ENCODE assay signal across 19 cellular contexts in the genomic region with DNA sequence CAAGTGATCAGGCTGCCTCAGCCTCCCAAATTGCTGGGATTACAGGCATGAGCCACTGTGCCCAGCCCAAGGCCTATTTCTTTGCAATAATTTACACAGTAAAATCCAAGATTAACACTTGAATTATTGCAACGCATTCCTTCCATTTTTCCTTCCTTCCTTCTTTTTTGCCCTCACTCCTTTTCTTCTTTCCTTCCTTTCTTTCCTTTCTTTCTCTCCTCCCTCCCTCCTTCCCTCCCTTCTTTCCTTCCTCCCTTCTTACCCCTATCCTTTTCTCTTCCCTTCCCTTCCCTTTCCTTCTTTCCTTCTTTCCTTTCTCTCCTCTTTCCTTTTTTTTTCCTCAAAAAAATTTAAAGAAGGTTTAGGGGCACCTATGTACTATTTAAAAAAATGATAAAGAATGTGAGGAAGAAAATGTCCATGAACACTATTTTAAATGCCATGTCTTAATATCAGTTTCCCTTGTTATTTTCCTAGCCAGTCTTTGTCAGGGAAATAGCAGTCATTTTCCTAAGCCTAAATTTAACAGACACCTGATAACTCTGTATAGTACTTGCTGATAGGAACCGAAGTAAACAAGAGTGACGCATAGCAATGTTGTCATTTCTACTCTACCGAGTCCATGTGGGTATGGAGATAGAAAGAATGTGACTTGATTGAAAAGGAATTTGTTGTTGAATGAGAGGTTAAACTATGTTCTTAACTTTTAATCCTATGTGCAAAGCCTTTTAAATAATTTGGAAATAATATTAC.
A peak's percentile ranks its signal among the peaks of the same experiment; 100 is the strongest.
DNase-seq lines count a peak whose midpoint lies in the region; TF ChIP-seq lines count a peak whose summit lies in the region.
"Had no signal": no experiment of that assay in that cellular context is flagged by ENCODE, and none has a peak within 500 bp of the region (broad histone marks: within the 10 kb centered on the region; RNA-seq: fewer than 3 reads in every experiment).

No MANE protein-coding gene starts in this region.

- in situ Hi-C loops in brain microvascular endothelial cell (cut with HindIII; ENCODE audit: low pct_ligation_motif_present, low sequenced_read_pairs) = no loop called here

- DNase-seq in brain microvascular endothelial cell (peak; percentile 70), left ventricle myocardium inferior (no peak), pulmonary artery endothelial cell (ENCODE audit: low read depth, low spot score) (peak; percentile 37), NCI-H146 (lab: John Stamatoyannopoulos, UW) (no peak), activated gamma-delta T cell treated with Interleukin-2 at 50 U/mL for 16 hours (no peak), posterior cingulate gyrus (no peak)
- no peak for DNase-seq in stimulated activated CD4-positive, alpha-beta T cell treated with anti-CD3 and anti-CD28 coated beads, Interleukin-12 subunit alpha, Interleukin-12 subunit beta, amount 100 ng/mL, for 4 hours
- DNase-seq: activated CD8-positive, alpha-beta T cell treated with anti-CD3 and anti-CD28 coated beads for 36 hours; activated naive CD8-positive, alpha-beta T cell treated with anti-CD3 and anti-CD28 coated beads for 36 hours; activated T-cell treated with anti-CD3 and anti-CD28 coated beads, Interleukin-2, amount 50 U/mL, for 72 hours; AML-193; GF-D8; glutamatergic neuron; MM.1S; NCI-H1694 treated with DMSO at 0.1 percent for 48 hours; sigmoid colon; stimulated activated CD4-positive, alpha-beta T cell treated with anti-CD3 and anti-CD28 coated beads, Interleukin-4, amount 100 ng/mL, for 1 hour had no signal

- peak overlapping the region; percentile 57 for H3K27ac ChIP-seq in HUES48 (ENCODE audit: low read depth, low read length)
- no peak overlapping the region for H3K27ac ChIP-seq in brain microvascular endothelial cell
- H3K27ac ChIP-seq in left ventricle myocardium inferior (replicated peaks) = peak overlapping the region; percentile 76
- H3K27ac ChIP-seq: neural progenitor cell, sigmoid colon had no signal

- TF ChIP-seq CTCF in brain microvascular endothelial cell (IDR thresholded peaks at IDR 0.05; ENCODE audit: low read depth, low read length, missing control alignments) (no peak), left ventricle myocardium inferior (IDR thresholded peaks at IDR 0.05; ENCODE audit: borderline replicate concordance) (no peak)

- no peaks in the 10 kb centered on the region for H3K4me1 ChIP-seq in HUES48 (ENCODE audit: control insufficient read depth, insufficient read depth, low read length)
- H3K4me1 ChIP-seq in left ventricle myocardium inferior = peaks cover 5% of the 10 kb centered on the region
- H3K4me1 ChIP-seq: neural progenitor cell, sigmoid colon had no signal

- H3K36me3 ChIP-seq in HUES48 (ENCODE audit: control insufficient read depth, insufficient read depth, low read length) (no peaks in the 10 kb centered on the region), brain microvascular endothelial cell (replicated peaks) (no peaks in the 10 kb centered on the region), left ventricle myocardium inferior (no peaks in the 10 kb centered on the region)
- H3K36me3 ChIP-seq: neural progenitor cell, sigmoid colon had no signal

- H3K9ac ChIP-seq in HUES48 (ENCODE audit: low read depth, low read length) = no peak overlapping the region
- H3K9ac ChIP-seq: neural progenitor cell had no signal

- no peaks in the 10 kb centered on the region for H3K27me3 ChIP-seq in HUES48 (ENCODE audit: control insufficient read depth, insufficient read depth, low read length)
- H3K27me3 ChIP-seq in brain microvascular endothelial cell (replicated peaks) = no peaks in the 10 kb centered on the region
- H3K27me3 ChIP-seq in left ventricle myocardium inferior (ENCODE audit: low read depth) = no peaks in the 10 kb centered on the region
- H3K27me3 ChIP-seq: neural progenitor cell, sigmoid colon had no signal

- H3K4me3 ChIP-seq in HUES48 (ENCODE audit: low read depth, low read length) = no peak overlapping the region
- H3K4me3 ChIP-seq in brain microvascular endothelial cell (ENCODE audit: low read depth, low read length) = no peak overlapping the region
- no peak overlapping the region for H3K4me3 ChIP-seq in left ventricle myocardium inferior
- H3K4me3 ChIP-seq: neural progenitor cell, sigmoid colon had no signal

- intact Hi-C loops in left ventricle myocardium inferior (cut with micrococcal nuclease) (no loop called here), posterior cingulate gyrus (cut with DNase I) (no loop called here)

- H3K9me3 ChIP-seq in HUES48 (ENCODE audit: control insufficient read depth, insufficient read depth, low read length) (peaks cover 10% of the 10 kb centered on the region), left ventricle myocardium inferior (replicated peaks) (peaks cover 11% of the 10 kb centered on the region)
- H3K9me3 ChIP-seq: sigmoid colon had no signal

Comparison
In these comparisons a context has a peak if more than half of its experiments do, and no peak if none do; other contexts are left out.
1. DNase-seq: peak in brain microvascular endothelial cell (single experiment) and pulmonary artery endothelial cell (single experiment); none in left ventricle myocardium inferior (single experiment), stimulated activated CD4-positive, alpha-beta T cell treated with anti-CD3 and anti-CD28 coated beads, Interleukin-12 subunit alpha, Interleukin-12 subunit beta, amount 100 ng/mL, for 4 hours (single experiment), NCI-H146 (single experiment), activated gamma-delta T cell treated with Interleukin-2 at 50 U/mL for 16 hours (single experiment) and posterior cingulate gyrus (0 of 10).